In genomic region chr10:132249232-132249724, GRCh38 we compare ENCODE assay signal across 14 cellular contexts. TPM values are rescaled to one million over a fixed set of nuclear protein-coding genes. Genes with fewer than 3 reads are reported as not detected.
DNase-seq lines count a peak whose midpoint lies in the region; ATAC-seq, FAIRE-seq and TF ChIP-seq lines count a peak whose summit lies in the region.
"Had no signal": no experiment of that assay in that cellular context is flagged by ENCODE, and none has a peak within 500 bp of the region (broad histone marks: within the 10 kb centered on the region; RNA-seq: fewer than 3 reads in every experiment).

No MANE protein-coding gene starts in this region.

- H3K9ac ChIP-seq in colonic mucosa (ENCODE audit: low read depth in 2 of 2, low read length in 2 of 2): no peak overlapping the region

- intact Hi-C loops in PC-9 (cut with micrococcal nuclease; ENCODE audit: unreplicated experiment): no loop called here
- intact Hi-C loops in sciatic nerve (cut with DNase I): no loop called here
- intact Hi-C loops in colonic mucosa (cut with DNase I): no loop called here
- intact Hi-C loops in ascending aorta (cut with DNase I): no loop called here

- H3K27me3 ChIP-seq in PC-9 (ENCODE audit: insufficient read depth, low read depth) (no peaks in the 10 kb centered on the region), foreskin keratinocyte (no peaks in the 10 kb centered on the region), colonic mucosa (no peaks in the 10 kb centered on the region), ascending aorta (no peaks in the 10 kb centered on the region)
- H3K27me3 ChIP-seq: BE2C, left lung had no signal

- BruUV-seq in PC-9 (replicated peaks; lab: Mats Ljungman, UMichigan): no TSS peak

- FAIRE-seq in A549 (lab: Jason Lieb, UNC): no peak
- FAIRE-seq: GM12878 had no signal

- no peak for TF ChIP-seq RAD21 in A549 (conservative IDR thresholded peaks at IDR 0.05 in 1 of 2, IDR thresholded peaks at IDR 0.05 in 1 of 2)

- H2AFZ ChIP-seq in PC-9: no peak overlapping the region

- H3K27ac ChIP-seq in A549 (peak overlapping the region in 1 of 2 experiments; percentile 67; a peak in 3 of 6 replicates), PC-9 (no peak overlapping the region), foreskin keratinocyte (no peak overlapping the region), colonic mucosa (no peak overlapping the region), ascending aorta (no peak overlapping the region)
- H3K27ac ChIP-seq: left lung, VCaP had no signal

- no peaks in the 10 kb centered on the region for H3K9me2 ChIP-seq in PC-9 (ENCODE audit: insufficient read depth)

- no peaks in the 10 kb centered on the region for H4K20me1 ChIP-seq in PC-9 (ENCODE audit: insufficient read depth)

- peak overlapping the region; percentile 47; the same call in 2 of the 3 replicates for H3K4me3 ChIP-seq in A549
- no peak overlapping the region for H3K4me3 ChIP-seq in PC-9
- no peak overlapping the region for H3K4me3 ChIP-seq in colonic mucosa
- no peak overlapping the region for H3K4me3 ChIP-seq in ascending aorta

- H3K9me3 ChIP-seq in A549 (no peaks in the 10 kb centered on the region), PC-9 (ENCODE audit: insufficient read depth, low read depth) (no peaks in the 10 kb centered on the region), colonic mucosa (no peaks in the 10 kb centered on the region), ascending aorta (no peaks in the 10 kb centered on the region)
- H3K9me3 ChIP-seq: BE2C, left lung had no signal

- ATAC-seq in A549 (peak; percentile 49 to 71), GM18511 (IDR thresholded peaks at IDR 0.05; ENCODE audit: unreplicated experiment) (peak; percentile 15), foreskin keratinocyte (peak; percentile 4), sciatic nerve (no peak), GM19324 (IDR thresholded peaks at IDR 0.05; ENCODE audit: low FRiP score, unreplicated experiment) (no peak)

- POLR2A ChIA-PET in A549 (lab: Yijun Ruan, JAX) (interaction anchor here (1.4 kb wide), 1 partner anchor 59 kb away, joined by 9 read pairs; the partner anchor contains the start of gene STK32C), PC-9 (lab: Charles Lee; ENCODE audit: unreplicated experiment) (no interaction called here)

- no peaks in the 10 kb centered on the region for H3F3A ChIP-seq in PC-9 (ENCODE audit: insufficient read depth, low read depth)

- TF ChIP-seq POLR2A in A549 (IDR thresholded peaks at IDR 0.05; ENCODE audit: low read length): no peak

- no peaks in the 10 kb centered on the region for H3K36me3 ChIP-seq in PC-9 (ENCODE audit: low read depth)
- H3K36me3 ChIP-seq in colonic mucosa: no peaks in the 10 kb centered on the region
- no peaks in the 10 kb centered on the region for H3K36me3 ChIP-seq in ascending aorta
- H3K36me3 ChIP-seq: BE2C had no signal

- no peaks in the 10 kb centered on the region for H3K79me2 ChIP-seq in PC-9 (ENCODE audit: low read depth)

- peaks cover 10% of the 10 kb centered on the region for H3K4me1 ChIP-seq in A549
- no peaks in the 10 kb centered on the region for H3K4me1 ChIP-seq in PC-9 (replicated peaks; ENCODE audit: insufficient read depth)
- no peaks in the 10 kb centered on the region for H3K4me1 ChIP-seq in foreskin keratinocyte
- H3K4me1 ChIP-seq in colonic mucosa: no peaks in the 10 kb centered on the region
- no peaks in the 10 kb centered on the region for H3K4me1 ChIP-seq in ascending aorta
- H3K4me1 ChIP-seq: BE2C had no signal

- CTCF ChIA-PET in A549 (lab: Yijun Ruan, JAX) (interaction anchor here (1.3 to 3.2 kb wide), 3 partner anchors 26 to 104 kb away, joined by 4 to 13 read pairs (median 7); no protein-coding TSS in a partner anchor), PC-9 (lab: Charles Lee) (interaction anchor here (0.7 kb wide), 1 partner anchor 20 kb away, joined by 7 read pairs; no protein-coding TSS in a partner anchor)

- TF ChIP-seq CTCF in A549 (IDR thresholded peaks at IDR 0.05) (no peak), PC-9 (conservative IDR thresholded peaks at IDR 0.05) (no peak), foreskin keratinocyte (conservative IDR thresholded peaks at IDR 0.05) (no peak), colonic mucosa (IDR thresholded peaks at IDR 0.05) (no peak), ascending aorta (IDR thresholded peaks at IDR 0.05) (no peak)

- DNase-seq in A549 (ENCODE audit: low read depth in 1 of 2, low spot score in 1 of 2): no peak
- DNase-seq in PC-9: no peak
- DNase-seq in foreskin keratinocyte: no peak
- no peak for DNase-seq in sciatic nerve (ENCODE audit: low spot score)
- no peak for DNase-seq in colonic mucosa
- DNase-seq in ascending aorta (ENCODE audit: low spot score in 2 of 2): no peak
- DNase-seq: DMS 273 treated with DMSO at 0.1 percent for 48 hours, NCI-H1694 treated with DMSO at 0.1 percent for 48 hours had no signal

- no peak for TF ChIP-seq EP300 in A549 (IDR thresholded peaks at IDR 0.05)

- H3K4me2 ChIP-seq in A549 (peak overlapping the region; percentile 86), PC-9 (peak overlapping the region; percentile 78; the same call in 1 of the 2 replicates)

- 33% methylated on average over 6 of the region's 11 CpGs for WGBS in A549 (ENCODE audit: missing lambda C conversion rate)

TF ChIP-seq in A549, 52 proteins besides CTCF, POLR2A, EP300 and RAD21:
- TF ChIP-seq NPAS2 (CRISPR knock-in tag; IDR thresholded peaks at IDR 0.05; ENCODE audit: borderline replicate concordance): no peak
- no peak for TF ChIP-seq CHD2 (IDR thresholded peaks at IDR 0.05; ENCODE audit: low read length, partially characterized antibody)
- no peak for TF ChIP-seq ESRRA (IDR thresholded peaks at IDR 0.05; ENCODE audit: borderline replicate concordance, low read length)
- no peak for TF ChIP-seq MYC (IDR thresholded peaks at IDR 0.05; ENCODE audit: borderline replicate concordance, low read length)
- TF ChIP-seq JUN (IDR thresholded peaks at IDR 0.05): no peak
- no peak for TF ChIP-seq KDM1A (IDR thresholded peaks at IDR 0.05; ENCODE audit: low read depth)
- no peak for TF ChIP-seq TP53 (CRISPR knock-in tag; IDR thresholded peaks at IDR 0.05)
- no peak for TF ChIP-seq ZSCAN20 (CRISPR knock-in tag; IDR thresholded peaks at IDR 0.05)
- TF ChIP-seq HOXA7 (CRISPR knock-in tag; IDR thresholded peaks at IDR 0.05): no peak
- TF ChIP-seq, protein P1, sequence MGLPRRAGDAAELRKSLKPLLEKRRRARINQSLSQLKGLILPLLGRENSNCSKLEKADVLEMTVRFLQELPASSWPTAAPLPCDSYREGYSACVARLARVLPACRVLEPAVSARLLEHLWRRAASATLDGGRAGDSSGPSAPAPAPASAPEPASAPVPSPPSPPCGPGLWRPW (IDR thresholded peaks at IDR 0.05): no peak
TF ChIP-seq in A549: peak in this region for 0.

RNA-seq across cellular contexts. Expression of gene STK32C, which starts 58.5 kb away (rescaled TPM):
- polyA plus RNA-seq in A549 (2011; rRNA removed): 23.5 and 29.9 TPM in 2 replicates
- 51.5 and 53.2 TPM in 2 replicates for polyA plus RNA-seq in A549 (2012; cell fraction: cytosol; rRNA removed)
- polyA plus RNA-seq in A549 (2012; cell fraction: nucleus; rRNA removed): 52.9 and 56.5 TPM in 2 replicates
- 41.5 to 47.9 TPM (median 43.6 TPM) in 3 replicates for polyA plus RNA-seq in A549 (2017; fragmentation: RNase III; extraction: RNeasy Plus Mini Kit Qiagen cat#74134 plus additional on column Dnase treatment)
- polyA minus RNA-seq in A549 (2011; rRNA and poly(A)+ RNA removed): 20.3 and 22.3 TPM in 2 replicates
- 13.9 and 21.8 TPM in 2 replicates for total RNA-seq in PC-9 (2021)
- total RNA-seq in foreskin keratinocyte: 5.5 and 6.3 TPM in 2 replicates
- polyA plus RNA-seq in foreskin keratinocyte: 7.6 and 7.8 TPM in 2 replicates
- total RNA-seq in sciatic nerve: 11.1 TPM
- 10 to 100 TPM in 1 of 2 donors, 1 to 10 TPM in 1; 9.2 to 14.5 TPM for total RNA-seq in colonic mucosa
- total RNA-seq in ascending aorta: 16.2 TPM

Comparison
In these comparisons a context has a peak if more than half of its experiments do, and no peak if none do; other contexts are left out.
1. ATAC-seq: peak in A549 (2 of 2), GM18511 (single experiment) and foreskin keratinocyte (single experiment); none in sciatic nerve (single experiment) and GM19324 (single experiment).